ENCODE assay signal across 19 cellular contexts in genomic region chr1:41419584-41420295, GRCh38. TPM values are rescaled to one million over a fixed set of nuclear protein-coding genes. Genes with fewer than 3 reads are reported as not detected.
DNase-seq lines count a peak whose midpoint lies in the region; ATAC-seq, FAIRE-seq and TF ChIP-seq lines count a peak whose summit lies in the region.
"Had no signal": no experiment of that assay in that cellular context is flagged by ENCODE, and none has a peak within 500 bp of the region (broad histone marks: within the 10 kb centered on the region; RNA-seq: fewer than 3 reads in every experiment).

No MANE protein-coding gene starts in this region.

- H3K4me1 ChIP-seq in RWPE2 (ENCODE audit: insufficient read depth, poor library complexity, severe bottlenecking): peaks cover 15% of the 10 kb centered on the region
- no peaks in the 10 kb centered on the region for H3K4me1 ChIP-seq in pancreas
- H3K4me1 ChIP-seq: parathyroid adenoma had no signal

- intact Hi-C loops in pancreas (cut with DNase I): loop anchor here (5.0 to 10.0 kb wide), 3 partner anchors 137 to 152 kb away; no protein-coding TSS in a partner anchor

- 82 to 83% methylated on average over 8 of the region's 8 CpGs for WGBS in pancreas, 2 donors

- no peak for ATAC-seq in RWPE2 (ENCODE audit: low read depth)
- ATAC-seq in pancreas: no peak
- ATAC-seq: activated CD4-positive, alpha-beta T cell treated with anti-CD3 and anti-CD28 coated beads for 36 hours; activated CD8-positive, alpha-beta memory T cell treated with anti-CD3 and anti-CD28 coated beads, Interleukin-2, amount 10 ng/mL, durations not matched to agents 7 days and 5 days had no signal

- H3K27me3 Mint-ChIP-seq in endothelial cell (ENCODE audit: unreplicated experiment): peaks cover 9% of the 10 kb centered on the region

- H3K4me3 Mint-ChIP-seq in endothelial cell (ENCODE audit: unreplicated experiment): no peak overlapping the region
- H3K4me3 Mint-ChIP-seq: activated CD4-positive, alpha-beta T cell treated with anti-CD3 and anti-CD28 coated beads for 36 hours; activated CD8-positive, alpha-beta memory T cell treated with anti-CD3 and anti-CD28 coated beads, Interleukin-2, amount 10 ng/mL, durations not matched to agents 7 days and 5 days had no signal

- H3K4me1 Mint-ChIP-seq in endothelial cell (ENCODE audit: unreplicated experiment): no peaks in the 10 kb centered on the region
- H3K4me1 Mint-ChIP-seq: activated CD4-positive, alpha-beta T cell treated with anti-CD3 and anti-CD28 coated beads for 36 hours; activated CD8-positive, alpha-beta memory T cell treated with anti-CD3 and anti-CD28 coated beads, Interleukin-2, amount 10 ng/mL, durations not matched to agents 7 days and 5 days had no signal

- H3K9me3 ChIP-seq in RWPE2 (ENCODE audit: severe bottlenecking) (no peaks in the 10 kb centered on the region), pancreas (no peaks in the 10 kb centered on the region)

- no peak for FAIRE-seq in pancreas (lab: Jason Lieb, UNC)
- FAIRE-seq: G401.6, H1, small intestine had no signal

- H3K27me3 ChIP-seq in RWPE2 (ENCODE audit: insufficient read depth, poor library complexity, severe bottlenecking): no peaks in the 10 kb centered on the region
- no peaks in the 10 kb centered on the region for H3K27me3 ChIP-seq in pancreas

- H3K36me3 Mint-ChIP-seq in endothelial cell (ENCODE audit: low read depth, unreplicated experiment): no peaks in the 10 kb centered on the region
- H3K36me3 Mint-ChIP-seq: activated CD8-positive, alpha-beta memory T cell treated with anti-CD3 and anti-CD28 coated beads, Interleukin-2, amount 10 ng/mL, durations not matched to agents 7 days and 5 days had no signal

- no peak overlapping the region for H3K27ac Mint-ChIP-seq in endothelial cell (ENCODE audit: unreplicated experiment)
- H3K27ac Mint-ChIP-seq: activated CD4-positive, alpha-beta T cell treated with anti-CD3 and anti-CD28 coated beads for 36 hours; activated CD8-positive, alpha-beta memory T cell treated with anti-CD3 and anti-CD28 coated beads, Interleukin-2, amount 10 ng/mL, durations not matched to agents 7 days and 5 days had no signal

- no peaks in the 10 kb centered on the region for H3K9me3 Mint-ChIP-seq in endothelial cell (ENCODE audit: unreplicated experiment)

- no peak overlapping the region for H3K4me3 ChIP-seq in RWPE2 (ENCODE audit: severe bottlenecking)
- H3K4me3 ChIP-seq in pancreas: no peak overlapping the region
- H3K4me3 ChIP-seq: lung had no signal

- H3K27ac ChIP-seq in C4-2B (0 out of 2 replicates have a peak overlapping the region, but pooled peaks have one; percentile 1), RWPE2 (ENCODE audit: poor library complexity, severe bottlenecking) (peak overlapping the region; percentile 59), epithelial cell of prostate (peak overlapping the region; percentile 87), pancreas (peak overlapping the region in 3 of 4 donors; percentile 55 to 71 (median 58))
- H3K27ac ChIP-seq: parathyroid adenoma had no signal

- DNase-seq in RWPE2 (ENCODE audit: low spot score): no peak
- peak; percentile 75 for DNase-seq in epithelial cell of prostate (ENCODE audit: low read depth, low spot score)
- no peak for DNase-seq in pancreas
- no peak for DNase-seq in cortex of kidney (lab: John Stamatoyannopoulos, UW)
- no peak for DNase-seq in H4 (ENCODE audit: low spot score)
- no peak for DNase-seq in endothelial cell (ENCODE audit: low spot score)
- no peak for DNase-seq in stimulated activated naive CD4-positive, alpha-beta T cell treated with Interleukin-2 at 50 U/mL for 16 hours (lab: John Stamatoyannopoulos, UW)
- DNase-seq: activated CD4-positive, alpha-beta T cell treated with anti-CD3 and anti-CD28 coated beads for 36 hours; activated CD8-positive, alpha-beta memory T cell treated with anti-CD3 and anti-CD28 coated beads, Interleukin-2, amount 10 ng/mL, durations not matched to agents 7 days and 5 days; activated effector memory CD4-positive, alpha-beta T cell treated with anti-CD3 and anti-CD28 coated beads, Interleukin-2, amount 50 U/mL, for 16 hours; central memory CD4-positive, alpha-beta T cell; effector CD4-positive, alpha-beta T cell; stimulated activated CD4-positive, alpha-beta T cell treated with anti-CD3 and anti-CD28 coated beads, Interleukin-4, amount 100 ng/mL, for 1 hour had no signal

- H3K36me3 ChIP-seq in RWPE2 (ENCODE audit: low read depth): no peaks in the 10 kb centered on the region
- no peaks in the 10 kb centered on the region for H3K36me3 ChIP-seq in pancreas

- TF ChIP-seq CTCF in C4-2B (conservative IDR thresholded peaks at IDR 0.05) (no peak), RWPE2 (IDR thresholded peaks at IDR 0.05; ENCODE audit: poor library complexity, severe bottlenecking) (no peak), pancreas (IDR thresholded peaks at IDR 0.05) (no peak), endothelial cell (IDR thresholded peaks at IDR 0.05; ENCODE audit: unreplicated experiment) (no peak)

RNA-seq across cellular contexts. Expression of gene FOXO6, which starts 58.5 kb away (rescaled TPM):
- 1 to 10 TPM in 4 of 6 donors, under 1 TPM in 2; 0.79 to 2.0 (median 1.2) TPM for total RNA-seq in pancreas
- polyA plus RNA-seq in pancreas: 1 to 10 TPM; 1.1 to 1.8 TPM
- 0.35 and 0.45 TPM in 2 replicates for total RNA-seq in H4 (2014; rRNA removed; shearing (Covaris generic))
- total RNA-seq in endothelial cell (ENCODE audit: unreplicated experiment): 0.23 TPM
- total RNA-seq: activated CD8-positive, alpha-beta memory T cell treated with anti-CD3 and anti-CD28 coated beads, Interleukin-2, amount 10 ng/mL, durations not matched to agents 7 days and 5 days had no signal

Comparison
In these comparisons a context has a peak if more than half of its experiments do, and no peak if none do; other contexts are left out.
1. H3K27ac ChIP-seq: peak in every context shown above with its lines; median percentile 87 in epithelial cell of prostate; 59 in RWPE2; 58 in pancreas; 1 in C4-2B.